1 cellular context compared by ENCODE assay signal in genomic region chr7:116730097-116731018, GRCh38.
TF ChIP-seq lines count a peak whose summit lies in the region.

No MANE protein-coding gene starts in this region.

TF ChIP-seq in HEK293, 187 proteins besides CTCF, POLR2A, EP300 and RAD21 (continued from another document):
- no peak for TF ChIP-seq ZBTB49 (tag by site-specific recombination; IDR thresholded peaks at IDR 0.05; ENCODE audit: low read depth)
- TF ChIP-seq, protein P1, sequence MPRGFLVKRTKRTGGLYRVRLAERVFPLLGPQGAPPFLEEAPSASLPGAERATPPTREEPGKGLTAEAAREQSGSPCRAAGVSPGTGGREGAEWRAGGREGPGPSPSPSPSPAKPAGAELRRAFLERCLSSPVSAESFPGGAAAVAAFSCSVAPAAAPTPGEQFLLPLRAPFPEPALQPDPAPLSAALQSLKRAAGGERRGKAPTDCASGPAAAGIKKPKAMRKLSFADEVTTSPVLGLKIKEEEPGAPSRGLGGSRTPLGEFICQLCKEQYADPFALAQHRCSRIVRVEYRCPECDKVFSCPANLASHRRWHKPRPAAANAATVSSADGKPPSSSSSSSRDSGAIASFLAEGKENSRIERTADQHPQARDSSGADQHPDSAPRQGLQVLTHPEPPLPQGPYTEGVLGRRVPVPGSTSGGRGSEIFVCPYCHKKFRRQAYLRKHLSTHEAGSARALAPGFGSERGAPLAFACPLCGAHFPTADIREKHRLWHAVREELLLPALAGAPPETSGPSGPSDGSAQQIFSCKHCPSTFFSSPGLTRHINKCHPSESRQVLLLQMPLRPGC (tag by site-specific recombination; IDR thresholded peaks at IDR 0.05) = peak; percentile 73; the same call in 1 of the 2 replicates
- no peak for TF ChIP-seq ZNF560 (tag by site-specific recombination; IDR thresholded peaks at IDR 0.05; ENCODE audit: borderline replicate concordance)
- TF ChIP-seq SALL2 (tag by site-specific recombination; IDR thresholded peaks at IDR 0.05; ENCODE audit: borderline replicate concordance) = no peak
- no peak for TF ChIP-seq ZNF416 (tag by site-specific recombination; IDR thresholded peaks at IDR 0.05)
- TF ChIP-seq ZFP41 (tag by site-specific recombination; IDR thresholded peaks at IDR 0.05; ENCODE audit: borderline replicate concordance) = no peak
- no peak for TF ChIP-seq ZNF548 (tag by site-specific recombination; IDR thresholded peaks at IDR 0.05)
- no peak for TF ChIP-seq ZBTB8A (tag by site-specific recombination; IDR thresholded peaks at IDR 0.05)
- no peak for TF ChIP-seq ZNF175 (tag by site-specific recombination; IDR thresholded peaks at IDR 0.05)
- TF ChIP-seq ZBTB7A (tag by site-specific recombination; IDR thresholded peaks at IDR 0.05; ENCODE audit: low read depth) = no peak
- peak; percentile 41 for TF ChIP-seq ZFHX2 (tag by site-specific recombination; conservative IDR thresholded peaks at IDR 0.05)
- no peak for TF ChIP-seq ZNF510 (tag by site-specific recombination; IDR thresholded peaks at IDR 0.05; ENCODE audit: insufficient replicate concordance)
- TF ChIP-seq, protein P2, sequence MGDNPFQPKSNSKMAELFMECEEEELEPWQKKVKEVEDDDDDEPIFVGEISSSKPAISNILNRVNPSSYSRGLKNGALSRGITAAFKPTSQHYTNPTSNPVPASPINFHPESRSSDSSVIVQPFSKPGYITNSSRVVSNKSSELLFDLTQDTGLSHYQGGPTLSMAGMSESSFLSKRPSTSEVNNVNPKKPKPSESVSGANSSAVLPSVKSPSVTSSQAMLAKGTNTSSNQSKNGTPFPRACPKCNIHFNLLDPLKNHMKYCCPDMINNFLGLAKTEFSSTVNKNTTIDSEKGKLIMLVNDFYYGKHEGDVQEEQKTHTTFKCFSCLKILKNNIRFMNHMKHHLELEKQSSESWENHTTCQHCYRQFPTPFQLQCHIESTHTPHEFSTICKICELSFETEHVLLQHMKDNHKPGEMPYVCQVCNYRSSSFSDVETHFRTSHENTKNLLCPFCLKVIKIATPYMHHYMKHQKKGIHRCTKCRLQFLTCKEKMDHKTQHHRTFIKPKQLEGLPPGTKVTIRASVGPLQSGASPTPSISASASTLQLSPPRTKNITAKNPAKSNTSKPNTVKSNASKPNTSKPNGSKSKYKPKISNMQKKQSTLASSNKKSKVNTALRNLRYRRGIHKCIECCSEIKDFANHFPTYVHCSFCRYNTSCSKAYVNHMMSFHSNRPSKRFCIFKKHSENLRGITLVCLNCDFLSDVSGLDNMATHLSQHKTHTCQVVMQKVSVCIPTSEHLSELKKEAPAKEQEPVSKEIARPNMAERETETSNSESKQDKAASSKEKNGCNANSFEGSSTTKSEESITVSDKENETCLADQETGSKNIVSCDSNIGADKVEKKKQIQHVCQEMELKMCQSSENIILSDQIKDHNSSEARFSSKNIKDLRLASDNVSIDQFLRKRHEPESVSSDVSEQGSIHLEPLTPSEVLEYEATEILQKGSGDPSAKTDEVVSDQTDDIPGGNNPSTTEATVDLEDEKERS (tag by site-specific recombination; IDR thresholded peaks at IDR 0.05) = no peak
- no peak for TF ChIP-seq ZNF76 (tag by site-specific recombination; IDR thresholded peaks at IDR 0.05; ENCODE audit: borderline replicate concordance, low read depth)
- no peak for TF ChIP-seq ZNF768 (tag by site-specific recombination; IDR thresholded peaks at IDR 0.05)
TF ChIP-seq in HEK293: peak in this region for 49.
